Comparison of ENCODE assay signal across 22 cellular contexts in the genomic region with DNA sequence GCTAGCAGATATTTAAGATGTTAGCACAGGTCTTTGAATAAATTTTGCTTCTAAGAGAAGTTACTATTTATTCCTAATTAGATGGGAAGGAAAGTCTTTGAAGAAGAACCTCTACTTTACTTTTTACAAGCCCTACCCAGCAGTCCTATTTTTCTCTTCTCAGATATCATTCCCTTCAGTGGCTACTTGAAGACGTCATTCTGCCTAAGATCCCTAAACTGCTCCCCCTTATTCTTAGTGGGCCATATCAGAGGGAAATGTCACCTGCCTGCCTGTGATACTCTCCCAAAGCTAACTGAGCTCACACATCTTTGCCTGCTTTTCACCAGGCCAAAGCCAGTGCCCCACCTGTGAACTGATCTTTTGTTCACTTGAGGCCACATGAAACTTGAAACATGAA.
"Had no signal": no experiment of that assay in that cellular context is flagged by ENCODE, and none has a peak within 500 bp of the region (broad histone marks: within the 10 kb centered on the region; RNA-seq: fewer than 3 reads in every experiment).

No MANE protein-coding gene starts in this region.

- H3K27me3 ChIP-seq: ascending aorta had no signal

- H3K4me1 ChIP-seq: ascending aorta, SJSA1 had no signal

- ATAC-seq: activated CD8-positive, alpha-beta T cell treated with anti-CD3 and anti-CD28 coated beads, Interleukin-2, amount 10 ng/mL, durations not matched to agents 7 days and 5 days had no signal

- FAIRE-seq: TTC549 had no signal

- H3K36me3 ChIP-seq: ascending aorta, MG63, SJSA1 had no signal

- H3K4me3 ChIP-seq: ascending aorta, MG63, SJSA1 had no signal

- DNase-seq: activated CD4-positive, alpha-beta T cell treated with anti-CD3 and anti-CD28 coated beads, Interleukin-2, amount 10 ng/mL, durations not matched to agents 24 days and 14 days; activated CD4-positive, alpha-beta T cell treated with anti-CD3 and anti-CD28 coated beads, Interleukin-2, amount 50 U/mL, for 4 hours; activated CD8-positive, alpha-beta T cell treated with anti-CD3 and anti-CD28 coated beads, Interleukin-2, amount 10 ng/mL, durations not matched to agents 7 days and 5 days; activated gamma-delta T cell; activated naive CD4-positive, alpha-beta T cell treated with Interleukin-2 at 50 U/mL for 16 hours; activated naive CD8-positive, alpha-beta T cell treated with anti-CD3 and anti-CD28 coated beads, Interleukin-2, amount 10 ng/mL, durations not matched to agents 7 days and 5 days; activated T-cell treated with anti-CD3 and anti-CD28 coated beads, Interleukin-2, amount 50 U/mL, for 24 hours; amygdala; central memory CD4-positive, alpha-beta T cell; Karpas-422; KBM-7; MG63; NCI-H1048; NCI-H1105 treated with DMSO at 0.1 percent for 48 hours; NCI-H1436 treated with DMSO at 0.1 percent for 48 hours; NCI-H1694 treated with DMSO at 0.1 percent for 48 hours; NCI-H2029; NCI-H524 treated with DMSO at 0.1 percent for 48 hours; SK-N-SH had no signal

- H3K27ac ChIP-seq: ascending aorta, SJSA1 had no signal

- H3K9me3 ChIP-seq: ascending aorta, MG63, SJSA1, SK-N-SH had no signal
